ENCODE assay signal across 22 cellular contexts in genomic region chrX:151183912-151184565, GRCh38. TPM values are rescaled to one million over a fixed set of nuclear protein-coding genes. Genes with fewer than 3 reads are reported as not detected.
"Had no signal": no experiment of that assay in that cellular context is flagged by ENCODE, and none has a peak within 500 bp of the region (broad histone marks: within the 10 kb centered on the region; RNA-seq: fewer than 3 reads in every experiment).

No MANE protein-coding gene starts in this region.

- H3K4me1 ChIP-seq: esophagus squamous epithelium, lower lobe of right lung, upper lobe of right lung had no signal

- H3K9me3 ChIP-seq: esophagus squamous epithelium, lower lobe of right lung, ovary, upper lobe of right lung had no signal

- H3K4me3 ChIP-seq: coronary artery, esophagus squamous epithelium, lower lobe of right lung, ovary, upper lobe of right lung had no signal

- H3K36me3 ChIP-seq: esophagus squamous epithelium, lower lobe of right lung, ovary, upper lobe of right lung had no signal

- H3K27me3 ChIP-seq: ovary had no signal

- ATAC-seq: activated CD8-positive, alpha-beta T cell treated with anti-CD3 and anti-CD28 coated beads for 36 hours; activated naive CD4-positive, alpha-beta T cell treated with anti-CD3 and anti-CD28 coated beads, Interleukin-2, amount 50 U/mL, for 72 hours; activated T-cell treated with anti-CD3 and anti-CD28 coated beads, Interleukin-2, amount 50 U/mL, for 72 hours; left colon; lower lobe of right lung; sciatic nerve; stimulated activated naive CD8-positive, alpha-beta T cell treated with anti-CD3 and anti-CD28 coated beads, Interleukin-15, Interleukin-2, amounts not matched to agents 100 U/mL and 50 U/mL, for 24 hours; upper lobe of right lung had no signal

- DNase-seq: activated CD4-positive, alpha-beta T cell treated with anti-CD3 and anti-CD28 coated beads for 4 hours; activated CD8-positive, alpha-beta memory T cell treated with anti-CD3 and anti-CD28 coated beads, Interleukin-2, amount 50 U/mL, for 4 hours; activated CD8-positive, alpha-beta T cell treated with anti-CD3 and anti-CD28 coated beads for 36 hours; activated gamma-delta T cell; activated T-cell treated with anti-CD3 and anti-CD28 coated beads, Interleukin-2, amount 50 U/mL, for 72 hours; caudate nucleus; esophagus squamous epithelium; hypothalamus; left colon; lower lobe of right lung; ovary; stimulated activated naive CD8-positive, alpha-beta T cell treated with anti-CD3 and anti-CD28 coated beads, Interleukin-15, Interleukin-2, amounts not matched to agents 100 U/mL and 50 U/mL, for 24 hours; T-helper 1 cell; upper lobe of right lung had no signal

- H3K27ac ChIP-seq: coronary artery, esophagus squamous epithelium, lower lobe of right lung, ovary, upper lobe of right lung, VCaP had no signal

RNA-seq across cellular contexts. Expression of gene GPR50, which starts 7.7 kb away (rescaled TPM):
- total RNA-seq: activated CD8-positive, alpha-beta T cell treated with anti-CD3 and anti-CD28 coated beads for 36 hours; activated naive CD4-positive, alpha-beta T cell treated with anti-CD3 and anti-CD28 coated beads, Interleukin-2, amount 50 U/mL, for 72 hours; activated T-cell treated with anti-CD3 and anti-CD28 coated beads, Interleukin-2, amount 50 U/mL, for 72 hours; endothelial cell of umbilical vein; fibroblast of villous mesenchyme; glomerular endothelial cell; left colon; lower lobe of right lung; myocyte; ovary; sciatic nerve; upper lobe of right lung had no signal
- polyA plus RNA-seq: endothelial cell of umbilical vein, ovary had no signal
